Comparison of ENCODE assay signal across 22 cellular contexts in genomic region chr1:1148061-1148460, GRCh38. TPM values are rescaled to one million over a fixed set of nuclear protein-coding genes. Genes with fewer than 3 reads are reported as not detected.
DNase-seq lines count a peak whose midpoint lies in the region; ATAC-seq, FAIRE-seq and TF ChIP-seq lines count a peak whose summit lies in the region.
"Had no signal": no experiment of that assay in that cellular context is flagged by ENCODE, and none has a peak within 500 bp of the region (broad histone marks: within the 10 kb centered on the region; RNA-seq: fewer than 3 reads in every experiment).

No MANE protein-coding gene starts in this region.

- H3K9me3 ChIP-seq in HEK293 (ENCODE audit: control insufficient read depth, insufficient read depth, low read depth, low read length) = no peaks in the 10 kb centered on the region
- no peaks in the 10 kb centered on the region for H3K9me3 ChIP-seq in K562 (replicated peaks; ENCODE audit: control insufficient read depth, insufficient read depth, low read depth, low read length)
- H3K9me3 ChIP-seq in neuronal stem cell (replicated peaks in 1 of 2; ENCODE audit: control insufficient read depth in 2 of 2, insufficient read depth in 1 of 2, low read depth in 1 of 2, low read length in 2 of 2) = no peaks in the 10 kb centered on the region
- H3K9me3 ChIP-seq in kidney (ENCODE audit: control insufficient read depth in 1 of 2, low read length in 2 of 2) = no peaks in the 10 kb centered on the region
- H3K9me3 ChIP-seq: HAP-1 had no signal

- H4K8ac ChIP-seq in neuronal stem cell (ENCODE audit: low read depth, low read length) = no peak overlapping the region

- no peak overlapping the region for H3K4ac ChIP-seq in neuronal stem cell (ENCODE audit: low read length)

- in situ Hi-C loops in K562 (cut with MboI) = no loop called here

- H3K27me3 Mint-ChIP-seq in activated CD8-positive, alpha-beta T cell treated with anti-CD3 and anti-CD28 coated beads, Interleukin-2, amount 10 ng/mL, durations not matched to agents 7 days and 5 days (ENCODE audit: low read depth) = no peaks in the 10 kb centered on the region
- H3K27me3 Mint-ChIP-seq in activated CD8-positive, alpha-beta T cell treated with anti-CD3 and anti-CD28 coated beads for 36 hours = no peaks in the 10 kb centered on the region
- H3K27me3 Mint-ChIP-seq: B cell had no signal

- H3K79me1 ChIP-seq in neuronal stem cell (ENCODE audit: low read depth, low read length) = peaks cover 7% of the 10 kb centered on the region

- no peak overlapping the region for H3K23ac ChIP-seq in neuronal stem cell (ENCODE audit: low read depth, low read length, poor library complexity)

- ATAC-seq in activated CD8-positive, alpha-beta T cell treated with anti-CD3 and anti-CD28 coated beads, Interleukin-2, amount 10 ng/mL, durations not matched to agents 7 days and 5 days = no peak
- ATAC-seq in activated CD8-positive, alpha-beta T cell treated with anti-CD3 and anti-CD28 coated beads for 36 hours = no peak
- ATAC-seq in K562 = no peak
- ATAC-seq: CD8-positive, alpha-beta T cell had no signal

- no peak for TF ChIP-seq CTCF in activated CD8-positive, alpha-beta T cell treated with anti-CD3 and anti-CD28 coated beads for 36 hours (IDR thresholded peaks at IDR 0.05)
- TF ChIP-seq CTCF in HEK293 (tag by site-specific recombination; IDR thresholded peaks at IDR 0.05) (no peak), K562 (IDR thresholded peaks at IDR 0.05 in 2 of 3, conservative IDR thresholded peaks at IDR 0.05 in 1 of 3; ENCODE audit: insufficient read depth in 2 of 3, low read depth in 1 of 3, low read length in 3 of 3) (no peak), kidney (IDR thresholded peaks at IDR 0.05; ENCODE audit: borderline replicate concordance, extremely low read depth, insufficient read depth) (no peak)

- DNase-seq in activated CD8-positive, alpha-beta T cell treated with anti-CD3 and anti-CD28 coated beads, Interleukin-2, amount 10 ng/mL, durations not matched to agents 7 days and 5 days = no peak
- DNase-seq in activated CD8-positive, alpha-beta T cell treated with anti-CD3 and anti-CD28 coated beads for 36 hours = no peak
- DNase-seq in K562 (ENCODE audit: extremely low read depth in 1 of 4, low spot score in 3 of 4) (peak in 1 of 4 experiments; percentile 15), neuronal stem cell (ENCODE audit: low spot score) (no peak), kidney (no peak), 8988T (no peak)
- DNase-seq in activated CD4-positive, CD25-positive, alpha-beta regulatory T cell (lab: John Stamatoyannopoulos, UW) = no peak
- DNase-seq: CD8-positive, alpha-beta T cell; COR-L47; DMS153; DND-41; GDM1; HFFc6 had no signal

- POLR2A ChIA-PET in activated CD8-positive, alpha-beta T cell treated with anti-CD3 and anti-CD28 coated beads, Interleukin-2, amount 10 ng/mL, durations not matched to agents 7 days and 5 days (lab: Charles Lee) = no interaction called here
- POLR2A ChIA-PET in activated CD8-positive, alpha-beta T cell treated with anti-CD3 and anti-CD28 coated beads for 36 hours (lab: Charles Lee) = interaction anchor here (0.9 to 1.1 kb wide), 3 partner anchors 9 to 12 kb away, joined by 3 to 4 read pairs (median 3); no protein-coding TSS in a partner anchor
- POLR2A ChIA-PET in HEK293 (lab: Yijun Ruan, JAX) = no interaction called here
- POLR2A ChIA-PET in K562 (lab: Yijun Ruan, JAX) = interaction anchor here (0.9 to 1.3 kb wide), 3 partner anchors 9 to 164 kb away, joined by 3 to 7 read pairs (median 7); no protein-coding TSS in a partner anchor

- no peak for TF ChIP-seq RAD21 in K562 (CRISPR knock-in tag; conservative IDR thresholded peaks at IDR 0.05 in 1 of 2, IDR thresholded peaks at IDR 0.05 in 1 of 2)

- intact Hi-C loops in activated CD8-positive, alpha-beta T cell treated with anti-CD3 and anti-CD28 coated beads for 36 hours (cut with micrococcal nuclease) = loop anchor here (10.0 kb wide), 1 partner anchor 57 kb away; the partner anchor contains the start of gene TNFRSF18
- intact Hi-C loops in K562 (cut with micrococcal nuclease) (no loop called here), kidney (cut with DNase I) (no loop called here)

- H3K4me3 Mint-ChIP-seq in activated CD8-positive, alpha-beta T cell treated with anti-CD3 and anti-CD28 coated beads, Interleukin-2, amount 10 ng/mL, durations not matched to agents 7 days and 5 days = no peak overlapping the region
- no peak overlapping the region for H3K4me3 Mint-ChIP-seq in activated CD8-positive, alpha-beta T cell treated with anti-CD3 and anti-CD28 coated beads for 36 hours
- H3K4me3 Mint-ChIP-seq: B cell; CD8-positive, alpha-beta T cell; GM23338; HFFc6 had no signal

- H2BK5ac ChIP-seq in neuronal stem cell (ENCODE audit: low read length) = no peak overlapping the region

- CTCF ChIA-PET in activated CD8-positive, alpha-beta T cell treated with anti-CD3 and anti-CD28 coated beads, Interleukin-2, amount 10 ng/mL, durations not matched to agents 7 days and 5 days (lab: Charles Lee) = interaction anchor here (2.0 kb wide), 1 partner anchor 26 kb away, joined by 6 read pairs; no protein-coding TSS in a partner anchor
- CTCF ChIA-PET in activated CD8-positive, alpha-beta T cell treated with anti-CD3 and anti-CD28 coated beads for 36 hours (lab: Charles Lee) = no interaction called here
- CTCF ChIA-PET in HEK293 (lab: Yijun Ruan, JAX) (interaction anchor here (0.6 to 1.0 kb wide), 2 partner anchors 26 to 107 kb away, joined by 3 to 4 read pairs; no protein-coding TSS in a partner anchor), K562 (lab: Yijun Ruan, JAX; ENCODE audit: low intra/inter-chr PET ratio) (interaction anchor here (0.6 kb wide), 1 partner anchor 110 kb away, joined by 5 read pairs; no protein-coding TSS in a partner anchor)

- FAIRE-seq in K562 (lab: Jason Lieb, UNC) (no peak), kidney (lab: Jason Lieb, UNC) (no peak)
- FAIRE-seq: A204.1, D721Med, GM12892 had no signal

- H4K20me1 ChIP-seq in K562 (replicated peaks; ENCODE audit: control insufficient read depth, insufficient read depth, low read length) = peaks cover 8% of the 10 kb centered on the region; the same call in 1 of the 2 replicates

- H2BK12ac ChIP-seq in neuronal stem cell (ENCODE audit: low read length) = no peak overlapping the region

- H3K27ac Mint-ChIP-seq in activated CD8-positive, alpha-beta T cell treated with anti-CD3 and anti-CD28 coated beads, Interleukin-2, amount 10 ng/mL, durations not matched to agents 7 days and 5 days = peak overlapping the region; percentile 20
- no peak overlapping the region for H3K27ac Mint-ChIP-seq in activated CD8-positive, alpha-beta T cell treated with anti-CD3 and anti-CD28 coated beads for 36 hours
- H3K27ac Mint-ChIP-seq: B cell; CD8-positive, alpha-beta T cell; GM23338; HFFc6 had no signal

- H2AFZ ChIP-seq in K562 (ENCODE audit: low read depth, low read length) (no peak overlapping the region), neuronal stem cell (ENCODE audit: low read length) (no peak overlapping the region)
- H2AFZ ChIP-seq: GM23338 had no signal

- no peaks in the 10 kb centered on the region for H3K79me2 ChIP-seq in K562 (ENCODE audit: control insufficient read depth, insufficient read depth, low read length)

- H3K27me3 ChIP-seq in K562 (ENCODE audit: control insufficient read depth in 2 of 2, insufficient read depth in 2 of 2, low read length in 2 of 2) (peaks cover 25 to 43% of the 10 kb centered on the region in 2 experiments), neuronal stem cell (ENCODE audit: control insufficient read depth in 3 of 3, insufficient read depth in 3 of 3, low read depth in 1 of 3, low read length in 3 of 3) (peaks cover 0 to 6% (median 0%) of the 10 kb centered on the region in 3 experiments)

- no peaks in the 10 kb centered on the region for H3K4me1 ChIP-seq in HEK293 (ENCODE audit: control insufficient read depth, insufficient read depth, low read length)
- H3K4me1 ChIP-seq in K562 (replicated peaks in 1 of 2; ENCODE audit: control insufficient read depth in 2 of 2, insufficient read depth in 2 of 2, low read length in 2 of 2) = peaks cover 0 to 76% of the 10 kb centered on the region in 2 experiments; a peak in 3 of 5 replicates
- peaks cover 2% of the 10 kb centered on the region in 2 donors for H3K4me1 ChIP-seq in neuronal stem cell (ENCODE audit: control insufficient read depth in 2 of 2, insufficient read depth in 1 of 2, low read depth in 1 of 2, low read length in 2 of 2)
- no peaks in the 10 kb centered on the region for H3K4me1 ChIP-seq in kidney (ENCODE audit: control insufficient read depth in 1 of 2, insufficient read depth in 1 of 2, low read depth in 1 of 2, low read length in 2 of 2)
- H3K4me1 ChIP-seq: HAP-1 had no signal

- H3K27ac ChIP-seq in HEK293 (ENCODE audit: extremely low read depth, low read depth, low read length) (no peak overlapping the region), K562 (ENCODE audit: extremely low read depth, low read depth, low read length) (no peak overlapping the region), neuronal stem cell (replicated peaks; ENCODE audit: low read length) (no peak overlapping the region), kidney (ENCODE audit: low read depth in 2 of 2, low read length in 2 of 2) (no peak overlapping the region)
- H3K27ac ChIP-seq: C4-2B, HL-60 had no signal

- no peak overlapping the region for H2BK15ac ChIP-seq in neuronal stem cell (ENCODE audit: low read length)

- no TSS peak for BruUV-seq in K562 (replicated peaks; lab: Mats Ljungman, UMichigan)

- H3K36me3 ChIP-seq in HEK293 (ENCODE audit: control insufficient read depth in 2 of 2, insufficient read depth in 1 of 2, low read length in 2 of 2) (no peaks in the 10 kb centered on the region), K562 (ENCODE audit: control insufficient read depth, insufficient read depth, low read length) (no peaks in the 10 kb centered on the region), neuronal stem cell (replicated peaks in 1 of 2; ENCODE audit: control insufficient read depth in 2 of 2, insufficient read depth in 2 of 2, low read length in 2 of 2) (no peaks in the 10 kb centered on the region), kidney (ENCODE audit: control insufficient read depth in 1 of 2, insufficient read depth in 2 of 2, low read length in 2 of 2) (no peaks in the 10 kb centered on the region)
- H3K36me3 ChIP-seq: HAP-1 had no signal

- H4K91ac ChIP-seq in neuronal stem cell (ENCODE audit: low read depth, low read length, poor library complexity) = no peak overlapping the region

- TF ChIP-seq POLR2A in K562 (conservative IDR thresholded peaks at IDR 0.05) = no peak

- 19% methylated on average over 13 of the region's 13 CpGs for WGBS in K562 (ENCODE audit: insufficient coverage, low coverage, missing lambda C conversion rate)
- no CpG with 5 or more reads among the region's 13 CpGs for WGBS in neuronal stem cell (ENCODE audit: extremely low coverage in 2 of 2, insufficient read length in 2 of 2, insufficient replicate concordance in 1 of 2), 2 donors

- H3K4me1 Mint-ChIP-seq in activated CD8-positive, alpha-beta T cell treated with anti-CD3 and anti-CD28 coated beads, Interleukin-2, amount 10 ng/mL, durations not matched to agents 7 days and 5 days (ENCODE audit: low read depth) = peaks cover 31% of the 10 kb centered on the region
- H3K4me1 Mint-ChIP-seq in activated CD8-positive, alpha-beta T cell treated with anti-CD3 and anti-CD28 coated beads for 36 hours (ENCODE audit: low read depth) = peaks cover 13% of the 10 kb centered on the region
- H3K4me1 Mint-ChIP-seq: GM23338 had no signal

- H3K4me2 ChIP-seq in K562 (ENCODE audit: insufficient read depth, low read length) (no peak overlapping the region), neuronal stem cell (ENCODE audit: insufficient read depth, low read length, poor library complexity, severe bottlenecking) (no peak overlapping the region)
- H3K4me2 ChIP-seq: GM23338 had no signal

- H3K9ac ChIP-seq in K562 (ENCODE audit: insufficient read depth in 1 of 2, low read depth in 2 of 2, low read length in 2 of 2) = peak overlapping the region in 1 of 2 experiments; percentile 42; a peak in 1 of 4 replicates
- no peak overlapping the region for H3K9ac ChIP-seq in neuronal stem cell (ENCODE audit: low read depth, low read length, poor library complexity)
- H3K9ac ChIP-seq in kidney (ENCODE audit: low read length in 2 of 2) = no peak overlapping the region

- H3K4me3 ChIP-seq in HEK293 (ENCODE audit: low read depth, low read length) (no peak overlapping the region), K562 (no peak overlapping the region), neuronal stem cell (ENCODE audit: low read length in 2 of 2) (no peak overlapping the region), kidney (ENCODE audit: low read length in 2 of 2) (no peak overlapping the region)
- H3K4me3 ChIP-seq: GM23338, HAP-1 had no signal

- no peaks in the 10 kb centered on the region for H3K9me1 ChIP-seq in K562 (ENCODE audit: control insufficient read depth, insufficient read depth, low read length)

- peak overlapping the region; percentile 3 for H2AK5ac ChIP-seq in neuronal stem cell (ENCODE audit: low read depth, low read length)

- H3K36me3 Mint-ChIP-seq in activated CD8-positive, alpha-beta T cell treated with anti-CD3 and anti-CD28 coated beads, Interleukin-2, amount 10 ng/mL, durations not matched to agents 7 days and 5 days (ENCODE audit: low read depth) = peaks cover 9% of the 10 kb centered on the region
- peaks cover 4% of the 10 kb centered on the region for H3K36me3 Mint-ChIP-seq in activated CD8-positive, alpha-beta T cell treated with anti-CD3 and anti-CD28 coated beads for 36 hours (ENCODE audit: low read depth)
- H3K36me3 Mint-ChIP-seq: CD8-positive, alpha-beta T cell had no signal

- peaks cover 7% of the 10 kb centered on the region for H3K9me3 Mint-ChIP-seq in activated CD8-positive, alpha-beta T cell treated with anti-CD3 and anti-CD28 coated beads, Interleukin-2, amount 10 ng/mL, durations not matched to agents 7 days and 5 days (ENCODE audit: insufficient read depth)
- peaks cover 10% of the 10 kb centered on the region for H3K9me3 Mint-ChIP-seq in activated CD8-positive, alpha-beta T cell treated with anti-CD3 and anti-CD28 coated beads for 36 hours

- no peak overlapping the region for H3K14ac ChIP-seq in neuronal stem cell (ENCODE audit: low read length)

- no peak overlapping the region for H2BK120ac ChIP-seq in neuronal stem cell (ENCODE audit: low read depth, low read length)

- TF ChIP-seq EP300 in K562 (IDR thresholded peaks at IDR 0.05; ENCODE audit: low read length) = no peak

- H3K18ac ChIP-seq in neuronal stem cell (ENCODE audit: low read length) = no peak overlapping the region

RNA-seq across cellular contexts. Expression of gene TTLL10, which starts 25.6 kb away (rescaled TPM):
- under 1 TPM; 0.63 to 0.90 TPM for total RNA-seq in activated CD8-positive, alpha-beta T cell treated with anti-CD3 and anti-CD28 coated beads, Interleukin-2, amount 10 ng/mL, durations not matched to agents 7 days and 5 days
- not detected for total RNA-seq in activated CD8-positive, alpha-beta T cell treated with anti-CD3 and anti-CD28 coated beads for 36 hours
- total RNA-seq in K562 (2011; cell fraction: chromatin; rRNA removed; ENCODE audit: low replicate concordance) = 0.21 TPM in 1 of 2 replicates, not detected in the other
- 0.17 TPM in 1 of 2 replicates, not detected in the other for total RNA-seq in K562 (2011; cell fraction: nucleolus; rRNA removed)
- not detected in 2 replicates for total RNA-seq in K562 (2011; cell fraction: nucleoplasm; rRNA removed)
- total RNA-seq in K562 (2014; rRNA removed) = not detected in 2 replicates
- not detected in 2 replicates for total RNA-seq in K562 (2014; rRNA removed; fragmentation: Illumina TruSeq; extraction: Trizol)
- not detected in 2 replicates for total RNA-seq in K562 (2015; rRNA removed; fragmentation: Illumina TruSeq; extraction: Trizol)
- not detected in 2 replicates for total RNA-seq in K562 (2021)
- polyA plus RNA-seq in K562 (2011; rRNA removed) = not detected in 2 replicates
- 0.06 TPM in 1 of 2 replicates, not detected in the other for polyA plus RNA-seq in K562 (2011; cell fraction: cytosol; rRNA removed)
- 0.07 and 0.38 TPM in 2 replicates for polyA plus RNA-seq in K562 (2011; cell fraction: nucleus; rRNA removed)
- 0.10 TPM in 1 of 2 replicates, not detected in the other for polyA plus RNA-seq in K562 (2012)
- not detected in 2 replicates for polyA plus RNA-seq in K562 (2014; fragmentation: Illumina TruSeq; extraction: Trizol)
- not detected for polyA plus RNA-seq in K562 (2014; fragmentation: Nextera tagmentation; extraction: Ambion mirVana)
- not detected in 2 replicates for polyA plus RNA-seq in K562 (2014; rRNA removed)
- not detected in 2 replicates for polyA minus RNA-seq in K562 (2011; rRNA and poly(A)+ RNA removed)
- not detected in 2 replicates for polyA minus RNA-seq in K562 (2011; cell fraction: cytosol; rRNA and poly(A)+ RNA removed)
- polyA minus RNA-seq in K562 (2011; cell fraction: nucleus; rRNA and poly(A)+ RNA removed) = 0.13 TPM in 1 of 2 replicates, not detected in the other
- 1.3 TPM for polyA plus RNA-seq in neuronal stem cell (2013, experiment 1 of 2)
- polyA plus RNA-seq in neuronal stem cell (2013, experiment 2 of 2) = 1.3 TPM
- total RNA-seq in kidney = 1.5 TPM
- not detected for polyA plus RNA-seq in kidney (ENCODE audit: insufficient read depth, low read depth, low replicate concordance)
- total RNA-seq: CD8-positive, alpha-beta T cell; HFFc6 had no signal
- polyA plus RNA-seq: GM23338 had no signal

RNA-seq across cellular contexts. Expression of gene C1orf159, which starts 32.2 kb away (rescaled TPM):
- 10 to 100 TPM; 24.5 to 26.8 TPM for total RNA-seq in activated CD8-positive, alpha-beta T cell treated with anti-CD3 and anti-CD28 coated beads, Interleukin-2, amount 10 ng/mL, durations not matched to agents 7 days and 5 days
- 10 to 100 TPM; 17.5 to 20.3 TPM for total RNA-seq in activated CD8-positive, alpha-beta T cell treated with anti-CD3 and anti-CD28 coated beads for 36 hours
- 35.9 and 114 TPM in 2 replicates for total RNA-seq in K562 (2011; cell fraction: chromatin; rRNA removed; ENCODE audit: low replicate concordance)
- total RNA-seq in K562 (2011; cell fraction: nucleolus; rRNA removed) = 121 and 123 TPM in 2 replicates
- 60.4 and 67.1 TPM in 2 replicates for total RNA-seq in K562 (2011; cell fraction: nucleoplasm; rRNA removed)
- total RNA-seq in K562 (2014; rRNA removed) (34.0 and 50.2 TPM in 2 replicates), K562 (2014; rRNA removed; fragmentation: Illumina TruSeq; extraction: Trizol) (1.0 and 1.4 TPM in 2 replicates), K562 (2015; rRNA removed; fragmentation: Illumina TruSeq; extraction: Trizol) (10.6 and 12.2 TPM in 2 replicates), K562 (2021) (42.3 and 46.4 TPM in 2 replicates), kidney (14.8 TPM)
- polyA plus RNA-seq in K562 (2011; rRNA removed) (13.2 and 23.8 TPM in 2 replicates), K562 (2014; fragmentation: Illumina TruSeq; extraction: Trizol) (6.3 and 17.8 TPM in 2 replicates), K562 (2014; fragmentation: Nextera tagmentation; extraction: Ambion mirVana) (under 1 TPM; 0.28 to 0.60 TPM), K562 (2014; rRNA removed) (52.8 and 54.9 TPM in 2 replicates), kidney (ENCODE audit: insufficient read depth, low read depth, low replicate concordance) (8.6 TPM)
- polyA plus RNA-seq in K562 (2011; cell fraction: cytosol; rRNA removed) = 21.2 and 54.5 TPM in 2 replicates
- polyA plus RNA-seq in K562 (2011; cell fraction: nucleus; rRNA removed) = 125 and 192 TPM in 2 replicates
- polyA plus RNA-seq in K562 (2012) = 23.9 and 32.3 TPM in 2 replicates
- 3.2 and 3.9 TPM in 2 replicates for polyA minus RNA-seq in K562 (2011; rRNA and poly(A)+ RNA removed)
- 12.4 and 13.6 TPM in 2 replicates for polyA minus RNA-seq in K562 (2011; cell fraction: cytosol; rRNA and poly(A)+ RNA removed)
- polyA minus RNA-seq in K562 (2011; cell fraction: nucleus; rRNA and poly(A)+ RNA removed) = 34.3 and 38.5 TPM in 2 replicates
- polyA plus RNA-seq in neuronal stem cell (2013, experiment 1 of 2) = 12.3 TPM
- 11.7 TPM for polyA plus RNA-seq in neuronal stem cell (2013, experiment 2 of 2)

RNA-seq across cellular contexts. Expression of gene TNFRSF18, which starts 58.3 kb away (rescaled TPM):
- 10 to 100 TPM; 17.5 to 18.8 TPM for total RNA-seq in activated CD8-positive, alpha-beta T cell treated with anti-CD3 and anti-CD28 coated beads, Interleukin-2, amount 10 ng/mL, durations not matched to agents 7 days and 5 days
- 100 to 1,000 TPM; 126 to 135 TPM for total RNA-seq in activated CD8-positive, alpha-beta T cell treated with anti-CD3 and anti-CD28 coated beads for 36 hours
- total RNA-seq in K562 (2011; cell fraction: chromatin; rRNA removed; ENCODE audit: low replicate concordance) = not detected in 2 replicates
- 0.50 TPM in 1 of 2 replicates, not detected in the other for total RNA-seq in K562 (2011; cell fraction: nucleolus; rRNA removed)
- total RNA-seq in K562 (2011; cell fraction: nucleoplasm; rRNA removed) = not detected in 2 replicates
- total RNA-seq in K562 (2014; rRNA removed) (not detected in 2 replicates), K562 (2014; rRNA removed; fragmentation: Illumina TruSeq; extraction: Trizol) (not detected in 2 replicates), K562 (2015; rRNA removed; fragmentation: Illumina TruSeq; extraction: Trizol) (not detected in 2 replicates), K562 (2021) (0.27 TPM in 1 of 2 replicates, not detected in the other), kidney (8.1 TPM)
- polyA plus RNA-seq in K562 (2011; rRNA removed) (not detected in 2 replicates), K562 (2014; fragmentation: Illumina TruSeq; extraction: Trizol) (not detected in 2 replicates), K562 (2014; fragmentation: Nextera tagmentation; extraction: Ambion mirVana) (not detected), K562 (2014; rRNA removed) (0.24 TPM in 1 of 2 replicates, not detected in the other), kidney (ENCODE audit: insufficient read depth, low read depth, low replicate concordance) (not detected)
- not detected in 2 replicates for polyA plus RNA-seq in K562 (2011; cell fraction: cytosol; rRNA removed)
- polyA plus RNA-seq in K562 (2011; cell fraction: nucleus; rRNA removed) = 0.25 and 0.26 TPM in 2 replicates
- polyA plus RNA-seq in K562 (2012) = 0.19 TPM in 1 of 2 replicates, not detected in the other
- not detected in 2 replicates for polyA minus RNA-seq in K562 (2011; rRNA and poly(A)+ RNA removed)
- polyA minus RNA-seq in K562 (2011; cell fraction: cytosol; rRNA and poly(A)+ RNA removed) = not detected in 2 replicates
- polyA minus RNA-seq in K562 (2011; cell fraction: nucleus; rRNA and poly(A)+ RNA removed) = not detected in 2 replicates
- polyA plus RNA-seq in neuronal stem cell (2013, experiment 1 of 2) = 0.21 TPM
- 0.36 TPM for polyA plus RNA-seq in neuronal stem cell (2013, experiment 2 of 2)
- total RNA-seq: HFFc6 had no signal

Comparison
In these comparisons a context has a peak if more than half of its experiments do, and no peak if none do; other contexts are left out.
1. RNA of gene TNFRSF18, which starts 58.3 kb away (total RNA-seq): 126 to 135 TPM in activated CD8-positive, alpha-beta T cell treated with anti-CD3 and anti-CD28 coated beads for 36 hours; 17.5 to 18.8 TPM in activated CD8-positive, alpha-beta T cell treated with anti-CD3 and anti-CD28 coated beads, Interleukin-2, amount 10 ng/mL, durations not matched to agents 7 days and 5 days, 8.1 TPM in kidney (single experiment) and 0.27 to 0.50 TPM in K562; every median in the first group is over 4 times any median in the second.
2. POLR2A ChIA-PET loops: an anchor here in activated CD8-positive, alpha-beta T cell treated with anti-CD3 and anti-CD28 coated beads for 36 hours (0.9 to 1.1 kb wide) and K562 (0.9 to 1.3 kb wide); none called in activated CD8-positive, alpha-beta T cell treated with anti-CD3 and anti-CD28 coated beads, Interleukin-2, amount 10 ng/mL, durations not matched to agents 7 days and 5 days and HEK293.